ENCODE assay signal across 2 cellular contexts in genomic region chr6:15675537-15676170, GRCh38.
TF ChIP-seq lines count a peak whose summit lies in the region.

No MANE protein-coding gene starts in this region.

TF ChIP-seq in GM12878, 131 proteins besides CTCF, POLR2A, EP300 and RAD21:
- TF ChIP-seq, protein P1, sequence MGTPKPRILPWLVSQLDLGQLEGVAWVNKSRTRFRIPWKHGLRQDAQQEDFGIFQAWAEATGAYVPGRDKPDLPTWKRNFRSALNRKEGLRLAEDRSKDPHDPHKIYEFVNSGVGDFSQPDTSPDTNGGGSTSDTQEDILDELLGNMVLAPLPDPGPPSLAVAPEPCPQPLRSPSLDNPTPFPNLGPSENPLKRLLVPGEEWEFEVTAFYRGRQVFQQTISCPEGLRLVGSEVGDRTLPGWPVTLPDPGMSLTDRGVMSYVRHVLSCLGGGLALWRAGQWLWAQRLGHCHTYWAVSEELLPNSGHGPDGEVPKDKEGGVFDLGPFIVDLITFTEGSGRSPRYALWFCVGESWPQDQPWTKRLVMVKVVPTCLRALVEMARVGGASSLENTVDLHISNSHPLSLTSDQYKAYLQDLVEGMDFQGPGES (IDR thresholded peaks at IDR 0.05) = no peak
- TF ChIP-seq ATF2 (IDR thresholded peaks at IDR 0.05; ENCODE audit: low read length) (no peak), PML (IDR thresholded peaks at IDR 0.05; ENCODE audit: low read length) (no peak), CBX3 (IDR thresholded peaks at IDR 0.05; ENCODE audit: borderline replicate concordance, low read depth) (no peak), ZNF384 (IDR thresholded peaks at IDR 0.05; ENCODE audit: borderline replicate concordance, low read depth, low read length) (no peak), FOXM1 (IDR thresholded peaks at IDR 0.05; ENCODE audit: low read depth, low read length) (no peak), RCOR1 (conservative IDR thresholded peaks at IDR 0.05; ENCODE audit: low read depth, low read length) (no peak), KAT2A (conservative IDR thresholded peaks at IDR 0.05; ENCODE audit: control insufficient read depth, low read depth, low read length) (no peak), NFYA (IDR thresholded peaks at IDR 0.05; ENCODE audit: borderline replicate concordance, low read depth, low read length) (no peak)
- TF ChIP-seq, protein P2, sequence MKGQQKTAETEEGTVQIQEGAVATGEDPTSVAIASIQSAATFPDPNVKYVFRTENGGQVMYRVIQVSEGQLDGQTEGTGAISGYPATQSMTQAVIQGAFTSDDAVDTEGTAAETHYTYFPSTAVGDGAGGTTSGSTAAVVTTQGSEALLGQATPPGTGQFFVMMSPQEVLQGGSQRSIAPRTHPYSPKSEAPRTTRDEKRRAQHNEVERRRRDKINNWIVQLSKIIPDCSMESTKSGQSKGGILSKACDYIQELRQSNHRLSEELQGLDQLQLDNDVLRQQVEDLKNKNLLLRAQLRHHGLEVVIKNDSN (IDR thresholded peaks at IDR 0.05; ENCODE audit: borderline replicate concordance, extremely low read length, insufficient read depth, low read depth, low read length) = no peak
- TF ChIP-seq, protein P3, sequence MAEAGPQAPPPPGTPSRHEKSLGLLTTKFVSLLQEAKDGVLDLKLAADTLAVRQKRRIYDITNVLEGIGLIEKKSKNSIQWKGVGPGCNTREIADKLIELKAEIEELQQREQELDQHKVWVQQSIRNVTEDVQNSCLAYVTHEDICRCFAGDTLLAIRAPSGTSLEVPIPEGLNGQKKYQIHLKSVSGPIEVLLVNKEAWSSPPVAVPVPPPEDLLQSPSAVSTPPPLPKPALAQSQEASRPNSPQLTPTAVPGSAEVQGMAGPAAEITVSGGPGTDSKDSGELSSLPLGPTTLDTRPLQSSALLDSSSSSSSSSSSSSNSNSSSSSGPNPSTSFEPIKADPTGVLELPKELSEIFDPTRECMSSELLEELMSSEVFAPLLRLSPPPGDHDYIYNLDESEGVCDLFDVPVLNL (IDR thresholded peaks at IDR 0.05; ENCODE audit: low read depth, low read length) = no peak
- TF ChIP-seq, protein P4, sequence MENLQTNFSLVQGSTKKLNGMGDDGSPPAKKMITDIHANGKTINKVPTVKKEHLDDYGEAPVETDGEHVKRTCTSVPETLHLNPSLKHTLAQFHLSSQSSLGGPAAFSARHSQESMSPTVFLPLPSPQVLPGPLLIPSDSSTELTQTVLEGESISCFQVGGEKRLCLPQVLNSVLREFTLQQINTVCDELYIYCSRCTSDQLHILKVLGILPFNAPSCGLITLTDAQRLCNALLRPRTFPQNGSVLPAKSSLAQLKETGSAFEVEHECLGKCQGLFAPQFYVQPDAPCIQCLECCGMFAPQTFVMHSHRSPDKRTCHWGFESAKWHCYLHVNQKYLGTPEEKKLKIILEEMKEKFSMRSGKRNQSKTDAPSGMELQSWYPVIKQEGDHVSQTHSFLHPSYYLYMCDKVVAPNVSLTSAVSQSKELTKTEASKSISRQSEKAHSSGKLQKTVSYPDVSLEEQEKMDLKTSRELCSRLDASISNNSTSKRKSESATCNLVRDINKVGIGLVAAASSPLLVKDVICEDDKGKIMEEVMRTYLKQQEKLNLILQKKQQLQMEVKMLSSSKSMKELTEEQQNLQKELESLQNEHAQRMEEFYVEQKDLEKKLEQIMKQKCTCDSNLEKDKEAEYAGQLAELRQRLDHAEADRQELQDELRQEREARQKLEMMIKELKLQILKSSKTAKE (IDR thresholded peaks at IDR 0.05; ENCODE audit: low read depth, poor library complexity, severe bottlenecking) = no peak

TF ChIP-seq in HepG2, 621 proteins besides CTCF, POLR2A, EP300 and RAD21:
- TF ChIP-seq MTF2 (CRISPR knock-in tag; IDR thresholded peaks at IDR 0.05; ENCODE audit: borderline replicate concordance) = no peak
- no peak for TF ChIP-seq SOX13 (IDR thresholded peaks at IDR 0.05)
- TF ChIP-seq SOX13 (CRISPR knock-in tag; conservative IDR thresholded peaks at IDR 0.05 in 1 of 2, IDR thresholded peaks at IDR 0.05 in 1 of 2) = 0 out of 4 replicates have a peak, but pooled peaks of 1 of the 2 experiments have one; percentile 9
TF ChIP-seq in HepG2: peak in this region for 1.
